11 cellular contexts compared by ENCODE assay signal in the genomic region with DNA sequence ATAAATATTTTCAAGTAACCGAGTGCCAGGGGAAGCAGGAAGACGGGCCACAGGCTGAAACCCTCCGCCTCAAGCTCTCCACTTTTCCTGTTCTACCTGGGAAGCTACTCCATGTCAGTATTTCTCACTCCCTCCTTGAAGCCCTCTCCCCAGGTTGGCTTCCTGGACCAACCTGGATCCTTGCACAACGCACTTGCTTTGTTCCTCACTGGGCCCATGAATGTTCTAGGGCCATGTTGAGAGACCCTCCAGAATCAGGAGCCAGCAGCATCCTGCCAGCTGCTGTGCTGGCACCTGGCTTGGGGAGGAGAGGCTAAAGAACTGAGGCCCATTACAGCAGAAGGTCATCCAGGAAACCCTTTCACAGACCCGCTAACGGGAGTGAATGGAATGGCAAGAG.
"Had no signal": no experiment of that assay in that cellular context is flagged by ENCODE, and none has a peak within 500 bp of the region (broad histone marks: within the 10 kb centered on the region; RNA-seq: fewer than 3 reads in every experiment).

No MANE protein-coding gene starts in this region.

- FAIRE-seq: H1, H54 had no signal

- H2AFZ ChIP-seq: GM23248, GM23338 had no signal

- H3K27ac ChIP-seq: GM23248 had no signal

- H3K4me1 ChIP-seq: HAP-1 had no signal

- H3K4me2 ChIP-seq: GM23338 had no signal

- DNase-seq: GM23248, GOT3, H7, H9, HCEC 1CT, HFFc6 had no signal

- H3K9ac ChIP-seq: GM23248 had no signal

- H3K4me3 ChIP-seq: GM23248, GM23338, HAP-1 had no signal

- H3K36me3 ChIP-seq: HAP-1 had no signal

- ATAC-seq: GM23338, HCT116 had no signal

- H3K9me3 ChIP-seq: HAP-1 had no signal
